ENCODE assay signal across 11 cellular contexts in genomic region chr19:57436392-57436791, GRCh38. TPM values are rescaled to one million over a fixed set of nuclear protein-coding genes. Genes with fewer than 3 reads are reported as not detected.
A peak's percentile ranks its signal among the peaks of the same experiment; 100 is the strongest.
DNase-seq lines count a peak whose midpoint lies in the region; ATAC-seq and TF ChIP-seq lines count a peak whose summit lies in the region.
"Had no signal": no experiment of that assay in that cellular context is flagged by ENCODE, and none has a peak within 500 bp of the region (broad histone marks: within the 10 kb centered on the region; RNA-seq: fewer than 3 reads in every experiment).

No MANE protein-coding gene starts in this region.

- H3K4me3 Mint-ChIP-seq in activated T-cell treated with anti-CD3 and anti-CD28 coated beads, Interleukin-2, amount 50 U/mL, for 24 hours = peak overlapping the region; percentile 97
- H3K4me3 Mint-ChIP-seq in activated CD8-positive, alpha-beta T cell treated with anti-CD3 and anti-CD28 coated beads for 36 hours = peak overlapping the region; percentile 87
- H3K4me3 Mint-ChIP-seq in stimulated activated memory B cell treated with anti-CD40 and anti-IgM and Interleukin-4, amounts not matched to agents 10 μg/mL and 1 μg/mL and 100 μg/mL, for 72 hours = peak overlapping the region; percentile 85

- no peak for TF ChIP-seq CTCF in activated CD8-positive, alpha-beta T cell treated with anti-CD3 and anti-CD28 coated beads for 36 hours (IDR thresholded peaks at IDR 0.05)

- CTCF ChIA-PET in activated CD8-positive, alpha-beta T cell treated with anti-CD3 and anti-CD28 coated beads for 36 hours (lab: Charles Lee) = interaction anchor here (1.0 kb wide), 1 partner anchor 29 kb away, joined by 3 read pairs; no protein-coding TSS in a partner anchor

- POLR2A ChIA-PET in activated CD8-positive, alpha-beta T cell treated with anti-CD3 and anti-CD28 coated beads for 36 hours (lab: Charles Lee) = interaction anchor here (0.8 to 2.0 kb wide), 6 partner anchors 32 to 868 kb away, joined by 3 to 7 read pairs (median 3); partner anchors contain the start of genes ZNF154 and ZNF773

- H3K27me3 Mint-ChIP-seq in activated T-cell treated with anti-CD3 and anti-CD28 coated beads, Interleukin-2, amount 50 U/mL, for 24 hours = no peaks in the 10 kb centered on the region
- no peaks in the 10 kb centered on the region for H3K27me3 Mint-ChIP-seq in activated CD8-positive, alpha-beta T cell treated with anti-CD3 and anti-CD28 coated beads for 36 hours
- H3K27me3 Mint-ChIP-seq in stimulated activated memory B cell treated with anti-CD40 and anti-IgM and Interleukin-4, amounts not matched to agents 10 μg/mL and 1 μg/mL and 100 μg/mL, for 72 hours = no peaks in the 10 kb centered on the region

- peak overlapping the region; percentile 97 for H3K27ac Mint-ChIP-seq in activated T-cell treated with anti-CD3 and anti-CD28 coated beads, Interleukin-2, amount 50 U/mL, for 24 hours
- peak overlapping the region; percentile 90 for H3K27ac Mint-ChIP-seq in activated CD8-positive, alpha-beta T cell treated with anti-CD3 and anti-CD28 coated beads for 36 hours
- H3K27ac Mint-ChIP-seq in stimulated activated memory B cell treated with anti-CD40 and anti-IgM and Interleukin-4, amounts not matched to agents 10 μg/mL and 1 μg/mL and 100 μg/mL, for 72 hours = peak overlapping the region; percentile 87

- H3K9me3 Mint-ChIP-seq in activated T-cell treated with anti-CD3 and anti-CD28 coated beads, Interleukin-2, amount 50 U/mL, for 24 hours = peaks cover 51% of the 10 kb centered on the region
- H3K9me3 Mint-ChIP-seq in activated CD8-positive, alpha-beta T cell treated with anti-CD3 and anti-CD28 coated beads for 36 hours = peaks cover 28% of the 10 kb centered on the region
- peaks cover 6% of the 10 kb centered on the region for H3K9me3 Mint-ChIP-seq in stimulated activated memory B cell treated with anti-CD40 and anti-IgM and Interleukin-4, amounts not matched to agents 10 μg/mL and 1 μg/mL and 100 μg/mL, for 72 hours

- intact Hi-C loops in activated CD8-positive, alpha-beta T cell treated with anti-CD3 and anti-CD28 coated beads for 36 hours (cut with micrococcal nuclease) = no loop called here

- H3K4me1 Mint-ChIP-seq in activated T-cell treated with anti-CD3 and anti-CD28 coated beads, Interleukin-2, amount 50 U/mL, for 24 hours (ENCODE audit: low read depth) = peaks cover 30% of the 10 kb centered on the region
- H3K4me1 Mint-ChIP-seq in activated CD8-positive, alpha-beta T cell treated with anti-CD3 and anti-CD28 coated beads for 36 hours (ENCODE audit: low read depth) = peaks cover 32% of the 10 kb centered on the region
- peaks cover 50% of the 10 kb centered on the region for H3K4me1 Mint-ChIP-seq in stimulated activated memory B cell treated with anti-CD40 and anti-IgM and Interleukin-4, amounts not matched to agents 10 μg/mL and 1 μg/mL and 100 μg/mL, for 72 hours

- H3K36me3 Mint-ChIP-seq in activated T-cell treated with anti-CD3 and anti-CD28 coated beads, Interleukin-2, amount 50 U/mL, for 24 hours (ENCODE audit: low read depth) = peaks cover 74% of the 10 kb centered on the region
- H3K36me3 Mint-ChIP-seq in activated CD8-positive, alpha-beta T cell treated with anti-CD3 and anti-CD28 coated beads for 36 hours (ENCODE audit: low read depth) = peaks cover 57% of the 10 kb centered on the region
- H3K36me3 Mint-ChIP-seq in stimulated activated memory B cell treated with anti-CD40 and anti-IgM and Interleukin-4, amounts not matched to agents 10 μg/mL and 1 μg/mL and 100 μg/mL, for 72 hours = peaks cover 32% of the 10 kb centered on the region

- ATAC-seq in activated CD8-positive, alpha-beta T cell treated with anti-CD3 and anti-CD28 coated beads for 36 hours = no peak
- no peak for ATAC-seq in stimulated activated memory B cell treated with anti-CD40 and anti-IgM and Interleukin-4, amounts not matched to agents 10 μg/mL and 1 μg/mL and 100 μg/mL, for 72 hours
- ATAC-seq in HG03469 (IDR thresholded peaks at IDR 0.05; ENCODE audit: unreplicated experiment) = no peak
- ATAC-seq in GM18873 (IDR thresholded peaks at IDR 0.05; ENCODE audit: low FRiP score, unreplicated experiment) = no peak

- peak overlapping the region; percentile 91 for H3K4me3 ChIP-seq in iPS-11a (ENCODE audit: low read depth, low read length)

- no peak for DNase-seq in activated T-cell treated with anti-CD3 and anti-CD28 coated beads, Interleukin-2, amount 50 U/mL, for 24 hours
- no peak for DNase-seq in activated T-cell treated with anti-CD3 and anti-CD28 coated beads for 4 hours
- DNase-seq in activated CD8-positive, alpha-beta T cell treated with anti-CD3 and anti-CD28 coated beads for 36 hours = no peak
- no peak for DNase-seq in activated CD4-positive, CD25-positive, alpha-beta regulatory T cell (lab: John Stamatoyannopoulos, UW)
- DNase-seq: AML-193, GOT3, NCI-H524 treated with DMSO at 0.1 percent for 48 hours had no signal

RNA-seq across cellular contexts. Expression of gene ZNF749, which starts 1.3 kb away (rescaled TPM):
- total RNA-seq in activated CD8-positive, alpha-beta T cell treated with anti-CD3 and anti-CD28 coated beads for 36 hours = 10 to 100 TPM; 19.5 to 20.0 TPM

RNA-seq across cellular contexts. Expression of gene VN1R1, which starts 20.5 kb away (rescaled TPM):
- under 1 TPM in 1 of 2 experiments, not detected in 1; 0.18 TPM for total RNA-seq in activated CD8-positive, alpha-beta T cell treated with anti-CD3 and anti-CD28 coated beads for 36 hours

RNA-seq across cellular contexts. Expression of gene ZNF17, which starts 25.4 kb away (rescaled TPM):
- total RNA-seq in activated CD8-positive, alpha-beta T cell treated with anti-CD3 and anti-CD28 coated beads for 36 hours = 1 to 10 TPM; 5.7 to 8.8 TPM

RNA-seq across cellular contexts. Expression of gene ZNF772, which starts 41.0 kb away (rescaled TPM):
- total RNA-seq in activated CD8-positive, alpha-beta T cell treated with anti-CD3 and anti-CD28 coated beads for 36 hours = 1 to 10 TPM; 5.0 to 5.6 TPM

RNA-seq across cellular contexts. Expression of gene ZNF548, which starts 46.7 kb away (rescaled TPM):
- 10 to 100 TPM; 23.9 to 24.6 TPM for total RNA-seq in activated CD8-positive, alpha-beta T cell treated with anti-CD3 and anti-CD28 coated beads for 36 hours
